2 cellular contexts compared by ENCODE assay signal in the genomic region with DNA sequence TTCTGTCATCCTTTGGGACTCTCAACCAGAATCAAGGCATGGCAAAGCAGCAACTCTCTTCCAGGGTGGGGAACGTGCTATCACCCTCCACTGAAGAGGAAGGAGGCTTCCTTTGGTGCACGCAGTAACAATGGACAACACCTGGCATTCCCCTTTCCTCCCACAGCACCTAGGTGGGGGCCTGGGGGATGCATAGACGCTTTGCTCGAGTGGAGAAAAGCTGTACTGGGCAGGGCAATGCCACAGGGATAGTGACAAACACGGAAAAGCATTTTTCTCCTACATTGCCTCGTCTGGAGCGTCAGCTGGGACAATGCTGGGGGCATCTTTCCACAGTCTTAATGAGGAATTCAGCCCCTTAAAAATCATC.
TF ChIP-seq lines count a peak whose summit lies in the region.

No MANE protein-coding gene starts in this region.

TF ChIP-seq in K562, 482 proteins besides CTCF, POLR2A, EP300 and RAD21 (continued from another document):
- TF ChIP-seq STAT6 (CRISPR knock-in tag; IDR thresholded peaks at IDR 0.05), result no peak
- no peak for TF ChIP-seq LEF1 (IDR thresholded peaks at IDR 0.05)
- TF ChIP-seq, protein P1, sequence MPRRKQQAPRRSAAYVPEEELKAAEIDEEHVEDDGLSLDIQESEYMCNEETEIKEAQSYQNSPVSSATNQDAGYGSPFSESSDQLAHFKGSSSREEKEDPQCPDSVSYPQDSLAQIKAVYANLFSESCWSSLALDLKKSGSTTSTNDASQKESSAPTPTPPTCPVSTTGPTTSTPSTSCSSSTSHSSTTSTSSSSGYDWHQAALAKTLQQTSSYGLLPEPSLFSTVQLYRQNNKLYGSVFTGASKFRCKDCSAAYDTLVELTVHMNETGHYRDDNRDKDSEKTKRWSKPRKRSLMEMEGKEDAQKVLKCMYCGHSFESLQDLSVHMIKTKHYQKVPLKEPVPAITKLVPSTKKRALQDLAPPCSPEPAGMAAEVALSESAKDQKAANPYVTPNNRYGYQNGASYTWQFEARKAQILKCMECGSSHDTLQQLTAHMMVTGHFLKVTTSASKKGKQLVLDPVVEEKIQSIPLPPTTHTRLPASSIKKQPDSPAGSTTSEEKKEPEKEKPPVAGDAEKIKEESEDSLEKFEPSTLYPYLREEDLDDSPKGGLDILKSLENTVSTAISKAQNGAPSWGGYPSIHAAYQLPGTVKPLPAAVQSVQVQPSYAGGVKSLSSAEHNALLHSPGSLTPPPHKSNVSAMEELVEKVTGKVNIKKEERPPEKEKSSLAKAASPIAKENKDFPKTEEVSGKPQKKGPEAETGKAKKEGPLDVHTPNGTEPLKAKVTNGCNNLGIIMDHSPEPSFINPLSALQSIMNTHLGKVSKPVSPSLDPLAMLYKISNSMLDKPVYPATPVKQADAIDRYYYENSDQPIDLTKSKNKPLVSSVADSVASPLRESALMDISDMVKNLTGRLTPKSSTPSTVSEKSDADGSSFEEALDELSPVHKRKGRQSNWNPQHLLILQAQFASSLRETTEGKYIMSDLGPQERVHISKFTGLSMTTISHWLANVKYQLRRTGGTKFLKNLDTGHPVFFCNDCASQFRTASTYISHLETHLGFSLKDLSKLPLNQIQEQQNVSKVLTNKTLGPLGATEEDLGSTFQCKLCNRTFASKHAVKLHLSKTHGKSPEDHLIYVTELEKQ (CRISPR knock-in tag; IDR thresholded peaks at IDR 0.05), result no peak
- TF ChIP-seq ZNF444 (CRISPR knock-in tag; IDR thresholded peaks at IDR 0.05), result no peak
- no peak for TF ChIP-seq ILK (tag; IDR thresholded peaks at IDR 0.05; ENCODE audit: borderline replicate concordance, low read depth)
- TF ChIP-seq E2F3 (CRISPR knock-in tag; IDR thresholded peaks at IDR 0.05), result no peak
- TF ChIP-seq TAF1 (IDR thresholded peaks at IDR 0.05; ENCODE audit: control insufficient read depth, extremely low read depth, insufficient read depth, low read length, severe bottlenecking), result no peak
- no peak for TF ChIP-seq MTA3 (IDR thresholded peaks at IDR 0.05; ENCODE audit: borderline replicate concordance)
- TF ChIP-seq, protein P2, sequence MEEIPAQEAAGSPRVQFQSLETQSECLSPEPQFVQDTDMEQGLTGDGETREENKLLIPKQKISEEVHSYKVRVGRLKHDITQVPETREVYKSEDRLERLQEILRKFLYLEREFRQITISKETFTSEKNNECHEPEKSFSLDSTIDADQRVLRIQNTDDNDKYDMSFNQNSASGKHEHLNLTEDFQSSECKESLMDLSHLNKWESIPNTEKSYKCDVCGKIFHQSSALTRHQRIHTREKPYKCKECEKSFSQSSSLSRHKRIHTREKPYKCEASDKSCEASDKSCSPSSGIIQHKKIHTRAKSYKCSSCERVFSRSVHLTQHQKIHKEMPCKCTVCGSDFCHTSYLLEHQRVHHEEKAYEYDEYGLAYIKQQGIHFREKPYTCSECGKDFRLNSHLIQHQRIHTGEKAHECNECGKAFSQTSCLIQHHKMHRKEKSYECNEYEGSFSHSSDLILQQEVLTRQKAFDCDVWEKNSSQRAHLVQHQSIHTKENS (CRISPR knock-in tag; IDR thresholded peaks at IDR 0.05), result no peak
- TF ChIP-seq TGIF2 (CRISPR knock-in tag; IDR thresholded peaks at IDR 0.05), result no peak
- TF ChIP-seq ZNF23 (CRISPR knock-in tag; IDR thresholded peaks at IDR 0.05), result no peak
- TF ChIP-seq HEY1 (CRISPR knock-in tag; IDR thresholded peaks at IDR 0.05; ENCODE audit: borderline replicate concordance), result no peak
- TF ChIP-seq ZNF175 (CRISPR knock-in tag; IDR thresholded peaks at IDR 0.05; ENCODE audit: low read depth), result no peak

TF ChIP-seq in WTC11, 78 proteins besides CTCF, POLR2A, EP300 and RAD21 (continued from another document):
- TF ChIP-seq HMGXB4 (CRISPR knock-in tag; IDR thresholded peaks at IDR 0.05) (no peak), RELA (CRISPR knock-in tag; IDR thresholded peaks at IDR 0.05; ENCODE audit: borderline replicate concordance) (no peak), TEAD1 (CRISPR knock-in tag; IDR thresholded peaks at IDR 0.05) (no peak), E2F4 (CRISPR knock-in tag; IDR thresholded peaks at IDR 0.05; ENCODE audit: borderline replicate concordance, low read depth) (no peak), HMGA2 (CRISPR knock-in tag; IDR thresholded peaks at IDR 0.05) (no peak), ZNF138 (CRISPR knock-in tag; conservative IDR thresholded peaks at IDR 0.05) (no peak), ZNF671 (CRISPR knock-in tag; IDR thresholded peaks at IDR 0.05) (no peak), OVOL2 (CRISPR knock-in tag; IDR thresholded peaks at IDR 0.05; ENCODE audit: borderline replicate concordance) (no peak), ZBTB21 (CRISPR knock-in tag; IDR thresholded peaks at IDR 0.05; ENCODE audit: borderline replicate concordance) (no peak), NFYB (CRISPR knock-in tag; conservative IDR thresholded peaks at IDR 0.05; ENCODE audit: low read depth) (no peak), ZNF219 (CRISPR knock-in tag; IDR thresholded peaks at IDR 0.05; ENCODE audit: borderline replicate concordance) (no peak), ZNF121 (CRISPR knock-in tag; IDR thresholded peaks at IDR 0.05) (no peak), ZNF263 (CRISPR knock-in tag; IDR thresholded peaks at IDR 0.05; ENCODE audit: low read depth) (no peak), TEAD4 (CRISPR knock-in tag; IDR thresholded peaks at IDR 0.05) (no peak)
- TF ChIP-seq, protein P3, sequence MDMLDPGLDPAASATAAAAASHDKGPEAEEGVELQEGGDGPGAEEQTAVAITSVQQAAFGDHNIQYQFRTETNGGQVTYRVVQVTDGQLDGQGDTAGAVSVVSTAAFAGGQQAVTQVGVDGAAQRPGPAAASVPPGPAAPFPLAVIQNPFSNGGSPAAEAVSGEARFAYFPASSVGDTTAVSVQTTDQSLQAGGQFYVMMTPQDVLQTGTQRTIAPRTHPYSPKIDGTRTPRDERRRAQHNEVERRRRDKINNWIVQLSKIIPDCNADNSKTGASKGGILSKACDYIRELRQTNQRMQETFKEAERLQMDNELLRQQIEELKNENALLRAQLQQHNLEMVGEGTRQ (CRISPR knock-in tag; IDR thresholded peaks at IDR 0.05), result no peak
- TF ChIP-seq, protein P4, sequence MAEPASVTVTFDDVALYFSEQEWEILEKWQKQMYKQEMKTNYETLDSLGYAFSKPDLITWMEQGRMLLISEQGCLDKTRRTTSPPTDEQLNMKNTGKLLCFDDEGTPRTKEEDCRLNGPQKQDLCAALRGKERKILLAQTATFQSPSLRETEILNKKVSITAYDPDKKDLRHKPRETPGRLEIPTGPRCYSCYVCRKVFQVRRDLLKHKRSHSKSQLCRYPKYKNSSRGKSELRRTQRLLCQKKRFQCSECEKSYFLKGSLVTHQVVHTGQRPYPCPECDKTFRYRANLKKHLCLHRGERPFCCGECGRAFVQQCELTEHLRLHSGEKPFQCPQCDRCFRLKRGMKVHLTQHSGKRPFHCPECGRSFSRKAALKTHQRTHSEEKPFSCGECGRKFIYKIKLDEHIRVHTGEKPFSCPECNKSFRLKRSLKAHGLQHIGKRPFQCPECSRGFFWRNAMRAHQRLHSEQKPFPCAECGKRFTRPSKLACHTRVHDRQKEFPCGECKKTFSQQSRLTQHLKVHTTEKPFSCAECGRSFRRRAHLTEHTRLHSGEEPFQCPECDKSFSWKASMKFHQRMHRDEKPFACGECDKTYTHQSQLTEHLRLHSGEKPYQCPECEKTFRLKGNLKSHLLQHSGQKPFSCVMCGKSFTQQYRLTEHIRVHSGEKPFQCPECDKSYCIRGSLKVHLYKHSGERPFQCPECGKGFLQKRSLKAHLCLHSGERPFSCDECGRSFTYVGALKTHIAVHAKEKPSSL (CRISPR knock-in tag; conservative IDR thresholded peaks at IDR 0.05), result no peak
TF ChIP-seq in WTC11: peak in this region for 0.
